ENCODE assay signal across 30 cellular contexts in genomic region chr4:119865789-119866188, GRCh38.
"Had no signal": no experiment of that assay in that cellular context is flagged by ENCODE, and none has a peak within 500 bp of the region (broad histone marks: within the 10 kb centered on the region; RNA-seq: fewer than 3 reads in every experiment).

No MANE protein-coding gene starts in this region.

- H3K27me3 Mint-ChIP-seq: activated CD4-positive, alpha-beta memory T cell treated with anti-CD3 and anti-CD28 coated beads for 36 hours; activated naive CD4-positive, alpha-beta T cell treated with anti-CD3 and anti-CD28 coated beads, Interleukin-2, amount 10 ng/mL, durations not matched to agents 7 days and 5 days; activated naive CD8-positive, alpha-beta T cell treated with anti-CD3 and anti-CD28 coated beads, Interleukin-2, amount 10 ng/mL, durations not matched to agents 7 days and 5 days; effector memory CD8-positive, alpha-beta T cell; stimulated activated naive CD8-positive, alpha-beta T cell treated with anti-CD3 and anti-CD28 coated beads, Interleukin-15, Interleukin-2, amounts not matched to agents 100 ng/mL and 50 ng/mL, for 24 hours; T-helper 17 cell had no signal

- DNase-seq: activated CD4-positive, alpha-beta memory T cell treated with anti-CD3 and anti-CD28 coated beads for 36 hours; activated CD4-positive, alpha-beta T cell treated with anti-CD3 and anti-CD28 coated beads for 48 hours; activated CD8-positive, alpha-beta memory T cell treated with anti-CD3 and anti-CD28 coated beads, Interleukin-2, amount 50 U/mL, for 4 hours; activated effector memory CD4-positive, alpha-beta T cell treated with anti-CD3 and anti-CD28 coated beads, Interleukin-2, amount 50 U/mL, for 16 hours; activated naive CD4-positive, alpha-beta T cell treated with anti-CD3 and anti-CD28 coated beads, Interleukin-2, amount 10 ng/mL, durations not matched to agents 7 days and 5 days; activated naive CD8-positive, alpha-beta T cell treated with anti-CD3 and anti-CD28 coated beads, Interleukin-2, amount 10 ng/mL, durations not matched to agents 7 days and 5 days; activated T-cell treated with anti-CD3 and anti-CD28 coated beads, Interleukin-2, amount 50 U/mL, for 1 hour; amniotic stem cell; central memory CD4-positive, alpha-beta T cell; dorsolateral prefrontal cortex; effector memory CD8-positive, alpha-beta T cell; foreskin melanocyte; islet precursor cell; left cardiac atrium; mammary epithelial cell; stimulated activated CD4-positive, alpha-beta T cell treated with anti-CD3 and anti-CD28 coated beads, Interleukin-4, amount 100 ng/mL, for 24 hours; SW 1271; T-helper 17 cell; T1000; upper lobe of left lung; WERI-Rb-1 had no signal

- H3K4me1 ChIP-seq: breast epithelium, upper lobe of left lung, vagina had no signal

- H3K4me3 Mint-ChIP-seq: activated CD4-positive, alpha-beta memory T cell treated with anti-CD3 and anti-CD28 coated beads for 36 hours; activated naive CD4-positive, alpha-beta T cell treated with anti-CD3 and anti-CD28 coated beads, Interleukin-2, amount 10 ng/mL, durations not matched to agents 7 days and 5 days; activated naive CD8-positive, alpha-beta T cell treated with anti-CD3 and anti-CD28 coated beads, Interleukin-2, amount 10 ng/mL, durations not matched to agents 7 days and 5 days; activated T-helper 1 cell treated with anti-CD3 and anti-CD28 coated beads, Interleukin-12 subunit alpha, Interleukin-12 subunit beta, Interleukin-2, Interleukin-4 antibody, amounts not matched to agents 30 ng/mL and 10 ng/mL and 1 ng/mL, durations not matched to agents 14 hours and 24 hours and 36 hours; effector memory CD8-positive, alpha-beta T cell; nephron; stimulated activated effector memory CD8-positive, alpha-beta T cell treated with anti-CD3 and anti-CD28 coated beads, Interleukin-12 subunit alpha, Interleukin-12 subunit beta, amount 100 ng/mL, for 72 hours; stimulated activated naive CD8-positive, alpha-beta T cell treated with anti-CD3 and anti-CD28 coated beads, Interleukin-15, Interleukin-2, amounts not matched to agents 100 ng/mL and 50 ng/mL, for 24 hours; T-helper 17 cell had no signal

- H3K27ac ChIP-seq: breast epithelium, dorsolateral prefrontal cortex, skin epidermis, upper lobe of left lung, vagina, WERI-Rb-1 had no signal

- H3K27me3 ChIP-seq: breast epithelium, dorsolateral prefrontal cortex, upper lobe of left lung, vagina had no signal

- H3K4me1 Mint-ChIP-seq: activated naive CD4-positive, alpha-beta T cell treated with anti-CD3 and anti-CD28 coated beads, Interleukin-2, amount 10 ng/mL, durations not matched to agents 7 days and 5 days; activated naive CD8-positive, alpha-beta T cell treated with anti-CD3 and anti-CD28 coated beads, Interleukin-2, amount 10 ng/mL, durations not matched to agents 7 days and 5 days; stimulated activated effector memory CD8-positive, alpha-beta T cell treated with anti-CD3 and anti-CD28 coated beads, Interleukin-12 subunit alpha, Interleukin-12 subunit beta, amount 100 ng/mL, for 72 hours; T-helper 17 cell had no signal

- H3K9me3 ChIP-seq: breast epithelium, upper lobe of left lung, vagina had no signal

- H3K4me3 ChIP-seq: breast epithelium, dorsolateral prefrontal cortex, skin epidermis, upper lobe of left lung, vagina had no signal

- H3K36me3 Mint-ChIP-seq: activated CD4-positive, alpha-beta memory T cell treated with anti-CD3 and anti-CD28 coated beads for 36 hours; activated naive CD4-positive, alpha-beta T cell treated with anti-CD3 and anti-CD28 coated beads, Interleukin-2, amount 10 ng/mL, durations not matched to agents 7 days and 5 days; activated naive CD8-positive, alpha-beta T cell treated with anti-CD3 and anti-CD28 coated beads, Interleukin-2, amount 10 ng/mL, durations not matched to agents 7 days and 5 days; stimulated activated effector memory CD8-positive, alpha-beta T cell treated with anti-CD3 and anti-CD28 coated beads, Interleukin-12 subunit alpha, Interleukin-12 subunit beta, amount 100 ng/mL, for 72 hours had no signal

- H3K36me3 ChIP-seq: breast epithelium, upper lobe of left lung, vagina, WERI-Rb-1 had no signal

- FAIRE-seq: endothelial cell of umbilical vein had no signal

- H3K9me3 Mint-ChIP-seq: activated CD4-positive, alpha-beta memory T cell treated with anti-CD3 and anti-CD28 coated beads for 36 hours; activated naive CD4-positive, alpha-beta T cell treated with anti-CD3 and anti-CD28 coated beads, Interleukin-2, amount 10 ng/mL, durations not matched to agents 7 days and 5 days; activated naive CD8-positive, alpha-beta T cell treated with anti-CD3 and anti-CD28 coated beads, Interleukin-2, amount 10 ng/mL, durations not matched to agents 7 days and 5 days; activated T-helper 1 cell treated with anti-CD3 and anti-CD28 coated beads, Interleukin-12 subunit alpha, Interleukin-12 subunit beta, Interleukin-2, Interleukin-4 antibody, amounts not matched to agents 30 ng/mL and 10 ng/mL and 1 ng/mL, durations not matched to agents 14 hours and 24 hours and 36 hours; nephron; stimulated activated effector memory CD8-positive, alpha-beta T cell treated with anti-CD3 and anti-CD28 coated beads, Interleukin-12 subunit alpha, Interleukin-12 subunit beta, amount 100 ng/mL, for 72 hours had no signal

- H3K27ac Mint-ChIP-seq: activated CD4-positive, alpha-beta memory T cell treated with anti-CD3 and anti-CD28 coated beads for 36 hours; activated naive CD4-positive, alpha-beta T cell treated with anti-CD3 and anti-CD28 coated beads, Interleukin-2, amount 10 ng/mL, durations not matched to agents 7 days and 5 days; activated naive CD8-positive, alpha-beta T cell treated with anti-CD3 and anti-CD28 coated beads, Interleukin-2, amount 10 ng/mL, durations not matched to agents 7 days and 5 days; activated T-helper 1 cell treated with anti-CD3 and anti-CD28 coated beads, Interleukin-12 subunit alpha, Interleukin-12 subunit beta, Interleukin-2, Interleukin-4 antibody, amounts not matched to agents 30 ng/mL and 10 ng/mL and 1 ng/mL, durations not matched to agents 14 hours and 24 hours and 36 hours; effector memory CD8-positive, alpha-beta T cell; stimulated activated effector memory CD8-positive, alpha-beta T cell treated with anti-CD3 and anti-CD28 coated beads, Interleukin-12 subunit alpha, Interleukin-12 subunit beta, amount 100 ng/mL, for 72 hours; stimulated activated naive CD8-positive, alpha-beta T cell treated with anti-CD3 and anti-CD28 coated beads, Interleukin-15, Interleukin-2, amounts not matched to agents 100 ng/mL and 50 ng/mL, for 24 hours; T-helper 17 cell had no signal

- ATAC-seq: activated CD4-positive, CD25-positive, alpha-beta regulatory T cell treated with anti-CD3 and anti-CD28 coated beads, Interleukin-2, amount 50 U/mL, for 24 hours; effector memory CD8-positive, alpha-beta T cell; left cardiac atrium; stimulated activated effector memory CD8-positive, alpha-beta T cell treated with anti-CD3 and anti-CD28 coated beads, Interleukin-12 subunit alpha, Interleukin-12 subunit beta, amount 100 ng/mL, for 72 hours; T-helper 17 cell had no signal
